ENCODE assay signal across 1 cellular context in genomic region chr5:151698081-151698480, GRCh38. TPM values are rescaled to one million over a fixed set of nuclear protein-coding genes. Genes with fewer than 3 reads are reported as not detected.
"Had no signal": no experiment of that assay in that cellular context is flagged by ENCODE, and none has a peak within 500 bp of the region (broad histone marks: within the 10 kb centered on the region; RNA-seq: fewer than 3 reads in every experiment).

No MANE protein-coding gene starts in this region.

RNA-seq across cellular contexts. Expression of gene SPARC, which starts 11.4 kb away (rescaled TPM):
- total RNA-seq: activated CD4-positive, alpha-beta memory T cell treated with anti-CD3 and anti-CD28 coated beads for 36 hours had no signal
